20 cellular contexts compared by ENCODE assay signal in genomic region chr1:80417651-80418050, GRCh38.
DNase-seq lines count a peak whose midpoint lies in the region; ATAC-seq, FAIRE-seq and TF ChIP-seq lines count a peak whose summit lies in the region.
"Had no signal": no experiment of that assay in that cellular context is flagged by ENCODE, and none has a peak within 500 bp of the region (broad histone marks: within the 10 kb centered on the region; RNA-seq: fewer than 3 reads in every experiment).

No MANE protein-coding gene starts in this region.

- no peaks in the 10 kb centered on the region for H3K36me3 ChIP-seq in bronchial epithelial cell (ENCODE audit: control insufficient read depth, insufficient read depth, low read length)
- H3K36me3 ChIP-seq: heart right ventricle, sigmoid colon, tibial nerve had no signal

- H3K4me3 Mint-ChIP-seq in activated CD4-positive, alpha-beta memory T cell treated with anti-CD3 and anti-CD28 coated beads, Interleukin-2, amount 10 ng/mL, durations not matched to agents 7 days and 5 days, result no peak overlapping the region
- no peak overlapping the region for H3K4me3 Mint-ChIP-seq in stimulated activated naive CD8-positive, alpha-beta T cell treated with anti-CD3 and anti-CD28 coated beads, Interleukin-15, amount 100 ng/mL, for 72 hours
- H3K4me3 Mint-ChIP-seq: activated naive CD4-positive, alpha-beta T cell treated with anti-CD3 and anti-CD28 coated beads, Interleukin-2, amount 50 U/mL, for 24 hours; activated T-cell treated with anti-CD3 and anti-CD28 coated beads, Interleukin-2, amount 50 U/mL, for 24 hours; CD8-positive, alpha-beta memory T cell; central memory CD8-positive, alpha-beta T cell had no signal

- H3K36me3 Mint-ChIP-seq in activated CD4-positive, alpha-beta memory T cell treated with anti-CD3 and anti-CD28 coated beads, Interleukin-2, amount 10 ng/mL, durations not matched to agents 7 days and 5 days (ENCODE audit: low read depth), result no peaks in the 10 kb centered on the region
- H3K36me3 Mint-ChIP-seq: activated naive CD4-positive, alpha-beta T cell treated with anti-CD3 and anti-CD28 coated beads, Interleukin-2, amount 50 U/mL, for 24 hours; CD8-positive, alpha-beta memory T cell had no signal

- DNase-seq in AG04449 (ENCODE audit: low read depth, low spot score) (peak; percentile 23), HTR-8/SVneo (ENCODE audit: insufficient read length, low spot score) (peak; percentile 0), bronchial epithelial cell (ENCODE audit: low read depth) (peak; percentile 86), islet precursor cell (peak; percentile 61)
- DNase-seq in activated CD4-positive, alpha-beta memory T cell treated with anti-CD3 and anti-CD28 coated beads, Interleukin-2, amount 10 ng/mL, durations not matched to agents 7 days and 5 days, result no peak
- DNase-seq in stimulated activated naive CD8-positive, alpha-beta T cell treated with anti-CD3 and anti-CD28 coated beads, Interleukin-15, amount 100 ng/mL, for 72 hours, result no peak
- DNase-seq: 8988T; activated T-cell treated with anti-CD3 and anti-CD28 coated beads, Interleukin-2, amount 50 U/mL, for 24 hours; CD8-positive, alpha-beta memory T cell; heart right ventricle; KBM-7; NCI-H1105; occipital lobe; sigmoid colon had no signal

- no peak for TF ChIP-seq CTCF in AG04449 (IDR thresholded peaks at IDR 0.05; ENCODE audit: insufficient read depth, low read length, missing control alignments)
- TF ChIP-seq CTCF in bronchial epithelial cell (IDR thresholded peaks at IDR 0.05; ENCODE audit: insufficient read depth, low read length, severe bottlenecking), result no peak

- H3K4me1 Mint-ChIP-seq in activated CD4-positive, alpha-beta memory T cell treated with anti-CD3 and anti-CD28 coated beads, Interleukin-2, amount 10 ng/mL, durations not matched to agents 7 days and 5 days, result no peaks in the 10 kb centered on the region
- no peaks in the 10 kb centered on the region for H3K4me1 Mint-ChIP-seq in stimulated activated naive CD8-positive, alpha-beta T cell treated with anti-CD3 and anti-CD28 coated beads, Interleukin-15, amount 100 ng/mL, for 72 hours
- H3K4me1 Mint-ChIP-seq: activated naive CD4-positive, alpha-beta T cell treated with anti-CD3 and anti-CD28 coated beads, Interleukin-2, amount 50 U/mL, for 24 hours; CD8-positive, alpha-beta memory T cell; central memory CD8-positive, alpha-beta T cell had no signal

- H3K27ac Mint-ChIP-seq in activated CD4-positive, alpha-beta memory T cell treated with anti-CD3 and anti-CD28 coated beads, Interleukin-2, amount 10 ng/mL, durations not matched to agents 7 days and 5 days, result no peak overlapping the region
- no peak overlapping the region for H3K27ac Mint-ChIP-seq in stimulated activated naive CD8-positive, alpha-beta T cell treated with anti-CD3 and anti-CD28 coated beads, Interleukin-15, amount 100 ng/mL, for 72 hours
- H3K27ac Mint-ChIP-seq: activated naive CD4-positive, alpha-beta T cell treated with anti-CD3 and anti-CD28 coated beads, Interleukin-2, amount 50 U/mL, for 24 hours; activated T-cell treated with anti-CD3 and anti-CD28 coated beads, Interleukin-2, amount 50 U/mL, for 24 hours; CD8-positive, alpha-beta memory T cell had no signal

- no peaks in the 10 kb centered on the region for H3K27me3 Mint-ChIP-seq in activated CD4-positive, alpha-beta memory T cell treated with anti-CD3 and anti-CD28 coated beads, Interleukin-2, amount 10 ng/mL, durations not matched to agents 7 days and 5 days
- H3K27me3 Mint-ChIP-seq in stimulated activated naive CD8-positive, alpha-beta T cell treated with anti-CD3 and anti-CD28 coated beads, Interleukin-15, amount 100 ng/mL, for 72 hours, result no peaks in the 10 kb centered on the region
- H3K27me3 Mint-ChIP-seq: activated naive CD4-positive, alpha-beta T cell treated with anti-CD3 and anti-CD28 coated beads, Interleukin-2, amount 50 U/mL, for 24 hours; activated T-cell treated with anti-CD3 and anti-CD28 coated beads, Interleukin-2, amount 50 U/mL, for 24 hours; CD8-positive, alpha-beta memory T cell; central memory CD8-positive, alpha-beta T cell had no signal

- H3K4me3 ChIP-seq in AG04449 (ENCODE audit: low read depth, low read length), result no peak overlapping the region
- H3K4me3 ChIP-seq in bronchial epithelial cell (ENCODE audit: low read depth, low read length), result no peak overlapping the region
- H3K4me3 ChIP-seq: heart right ventricle, sigmoid colon, tibial nerve had no signal

- ATAC-seq in stimulated activated naive CD8-positive, alpha-beta T cell treated with anti-CD3 and anti-CD28 coated beads, Interleukin-15, amount 100 ng/mL, for 72 hours, result no peak
- ATAC-seq in GM18511 (IDR thresholded peaks at IDR 0.05; ENCODE audit: unreplicated experiment) (no peak), HG03520 (IDR thresholded peaks at IDR 0.05; ENCODE audit: unreplicated experiment) (no peak)
- ATAC-seq: heart right ventricle, SK-N-SH treated with all-trans-retinoic acid at 6 μM for 48 hours had no signal

- H3K27me3 ChIP-seq in bronchial epithelial cell (ENCODE audit: control insufficient read depth, insufficient read depth, low read length), result no peaks in the 10 kb centered on the region
- H3K27me3 ChIP-seq: heart right ventricle, sigmoid colon, tibial nerve had no signal

- CTCF ChIA-PET in AG04449 (lab: Yijun Ruan, JAX), result no interaction called here
- CTCF ChIA-PET in activated CD4-positive, alpha-beta memory T cell treated with anti-CD3 and anti-CD28 coated beads, Interleukin-2, amount 10 ng/mL, durations not matched to agents 7 days and 5 days (lab: Charles Lee), result no interaction called here

- H3K9me3 Mint-ChIP-seq in activated CD4-positive, alpha-beta memory T cell treated with anti-CD3 and anti-CD28 coated beads, Interleukin-2, amount 10 ng/mL, durations not matched to agents 7 days and 5 days, result no peaks in the 10 kb centered on the region
- H3K9me3 Mint-ChIP-seq in stimulated activated naive CD8-positive, alpha-beta T cell treated with anti-CD3 and anti-CD28 coated beads, Interleukin-15, amount 100 ng/mL, for 72 hours, result no peaks in the 10 kb centered on the region
- H3K9me3 Mint-ChIP-seq: activated naive CD4-positive, alpha-beta T cell treated with anti-CD3 and anti-CD28 coated beads, Interleukin-2, amount 50 U/mL, for 24 hours had no signal

- POLR2A ChIA-PET in AG04449 (lab: Yijun Ruan, JAX), result no interaction called here
- POLR2A ChIA-PET in activated CD4-positive, alpha-beta memory T cell treated with anti-CD3 and anti-CD28 coated beads, Interleukin-2, amount 10 ng/mL, durations not matched to agents 7 days and 5 days (lab: Charles Lee), result no interaction called here

- FAIRE-seq in HTR-8/SVneo (lab: Jason Lieb, UNC) (no peak), bronchial epithelial cell (lab: Jason Lieb, UNC) (no peak)

Comparison
In these comparisons a context has a peak if more than half of its experiments do, and no peak if none do; other contexts are left out.
1. DNase-seq: peak in AG04449 (single experiment), HTR-8/SVneo (single experiment), bronchial epithelial cell (single experiment) and islet precursor cell (single experiment); none in activated CD4-positive, alpha-beta memory T cell treated with anti-CD3 and anti-CD28 coated beads, Interleukin-2, amount 10 ng/mL, durations not matched to agents 7 days and 5 days (single experiment) and stimulated activated naive CD8-positive, alpha-beta T cell treated with anti-CD3 and anti-CD28 coated beads, Interleukin-15, amount 100 ng/mL, for 72 hours (0 of 2).